In the genomic region with DNA sequence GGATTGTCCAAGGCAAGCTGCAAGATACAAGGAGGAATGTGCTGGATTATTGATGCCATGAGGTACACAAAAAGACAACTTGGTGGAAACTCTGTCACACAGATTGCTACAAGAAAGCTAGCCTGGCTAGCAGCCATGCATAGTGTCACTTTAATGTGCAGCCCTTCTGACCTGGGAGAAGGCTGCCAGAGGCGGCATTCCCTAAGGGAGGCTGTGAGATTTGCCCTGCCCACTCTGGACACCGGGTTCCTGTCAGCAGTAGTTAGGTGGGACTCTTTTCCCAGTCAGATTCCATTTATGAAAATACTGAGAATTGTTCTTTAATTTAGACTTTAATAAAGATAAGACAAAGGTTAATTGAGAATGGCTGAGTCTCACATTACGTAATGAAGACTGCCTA, we compare ENCODE assay signal across 9 cellular contexts. TPM values are rescaled to one million over a fixed set of nuclear protein-coding genes. Genes with fewer than 3 reads are reported as not detected.
"Had no signal": no experiment of that assay in that cellular context is flagged by ENCODE, and none has a peak within 500 bp of the region (broad histone marks: within the 10 kb centered on the region; RNA-seq: fewer than 3 reads in every experiment).

No MANE protein-coding gene starts in this region.

- FAIRE-seq: H54, HepG2 had no signal

- H3K27ac ChIP-seq: HL-60 had no signal

- DNase-seq: GOT3, H9, HCEC 1CT, KBM-7 had no signal

- ATAC-seq: HepG2 had no signal

RNA-seq across cellular contexts. Expression of gene SYT6, which starts 47.8 kb away (rescaled TPM):
- total RNA-seq: HepG2, HT1080 had no signal
- polyA plus RNA-seq: HepG2, IgD-negative memory B cell had no signal
